ENCODE assay signal across 9 cellular contexts in the genomic region with DNA sequence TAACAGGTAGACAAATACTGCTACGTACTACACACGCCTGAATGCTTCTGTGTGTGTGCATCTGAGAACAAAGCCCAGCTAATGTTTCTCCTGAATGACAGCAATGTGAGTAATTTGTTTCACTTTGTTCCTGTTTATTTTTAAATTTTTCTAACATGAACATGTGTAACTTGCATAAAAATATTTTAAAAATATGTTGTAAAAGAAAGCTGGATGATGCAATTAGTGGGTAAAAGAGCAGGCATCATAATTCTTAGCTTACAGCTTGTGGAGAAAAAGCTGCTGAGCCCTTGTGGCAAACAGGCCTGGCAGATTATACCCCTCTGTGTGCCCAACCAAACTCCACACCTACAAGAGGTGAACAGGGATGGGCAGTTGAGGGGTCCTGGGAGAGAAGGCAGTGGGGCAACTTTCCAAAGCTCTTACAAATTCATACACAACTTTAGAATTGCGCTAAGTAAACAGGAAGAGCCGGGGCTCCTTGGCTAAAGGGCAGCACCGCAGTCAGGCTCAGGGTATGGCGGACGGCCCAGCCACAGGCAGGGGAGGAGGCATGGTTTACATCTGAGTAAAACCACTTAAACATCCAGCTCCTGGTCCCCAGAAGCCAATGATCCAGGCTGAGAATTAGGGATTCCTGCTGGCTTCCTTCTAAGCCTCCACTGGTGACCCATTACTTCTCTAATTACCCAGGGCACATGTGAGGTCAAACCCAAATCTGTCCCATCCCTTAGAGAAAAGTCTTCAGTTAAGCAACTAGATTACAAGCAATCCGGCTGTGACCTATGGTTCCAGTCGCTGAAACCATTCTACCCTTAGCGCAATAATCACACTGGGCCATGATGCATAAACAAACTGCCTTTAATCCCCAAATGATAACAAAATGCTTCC. TPM values are rescaled to one million over a fixed set of nuclear protein-coding genes. Genes with fewer than 3 reads are reported as not detected.
DNase-seq lines count a peak whose midpoint lies in the region; ATAC-seq and TF ChIP-seq lines count a peak whose summit lies in the region.
"Had no signal": no experiment of that assay in that cellular context is flagged by ENCODE, and none has a peak within 500 bp of the region (broad histone marks: within the 10 kb centered on the region; RNA-seq: fewer than 3 reads in every experiment).

No MANE protein-coding gene starts in this region.

- H3K27me3 ChIP-seq in heart left ventricle = no peaks in the 10 kb centered on the region

- peaks cover 0 to 66% (median 45%) of the 10 kb centered on the region in 12 donors for H3K4me1 ChIP-seq in heart left ventricle

- H3K36me3 Mint-ChIP-seq in WTC11 (peaks cover 9% of the 10 kb centered on the region), progenitor cell of endocrine pancreas (ENCODE audit: insufficient read depth) (peaks cover 13% of the 10 kb centered on the region)
- no peaks in the 10 kb centered on the region for H3K36me3 Mint-ChIP-seq in activated T-helper 17 cell treated with anti-CD3 and anti-CD28 coated beads, Interleukin-2, amount 50 U/mL, for 72 hours (ENCODE audit: low read depth)

- TF ChIP-seq POLR2A in heart left ventricle (IDR thresholded peaks at IDR 0.05) = no peak

- peak; percentile 84 for DNase-seq in GM03348 (ENCODE audit: low spot score)
- peak; percentile 38 for DNase-seq in WTC11 (ENCODE audit: low spot score)
- DNase-seq in heart left ventricle = peak in 1 of 5 donors; percentile 13
- no peak for DNase-seq in progenitor cell of endocrine pancreas (ENCODE audit: low spot score, unreplicated experiment)
- no peak for DNase-seq in T-helper 9 cell
- no peak for DNase-seq in amygdala (lab: John Stamatoyannopoulos, UW)

- peak overlapping the region; percentile 48 to 88 (median 72) for H3K27ac ChIP-seq in heart left ventricle
- H3K27ac ChIP-seq: HL-60 had no signal

- peak overlapping the region in 3 of 12 donors; percentile 0 to 10 (median 2) for H3K4me3 ChIP-seq in heart left ventricle

- peaks cover 0 to 6% (median 0%) of the 10 kb centered on the region in 12 donors for H3K9me3 ChIP-seq in heart left ventricle

- H3K9me3 Mint-ChIP-seq in WTC11 = peaks cover 5% of the 10 kb centered on the region
- H3K9me3 Mint-ChIP-seq in progenitor cell of endocrine pancreas (ENCODE audit: low read depth) = peaks cover 5% of the 10 kb centered on the region
- H3K9me3 Mint-ChIP-seq in activated T-helper 17 cell treated with anti-CD3 and anti-CD28 coated beads, Interleukin-2, amount 50 U/mL, for 72 hours = no peaks in the 10 kb centered on the region

- H3K4me3 Mint-ChIP-seq in WTC11 (peak overlapping the region; percentile 18; the same call in 1 of the 2 replicates), progenitor cell of endocrine pancreas (ENCODE audit: low read depth) (no peak overlapping the region)
- H3K4me3 Mint-ChIP-seq in activated T-helper 17 cell treated with anti-CD3 and anti-CD28 coated beads, Interleukin-2, amount 50 U/mL, for 72 hours = no peak overlapping the region

- TF ChIP-seq CTCF in WTC11 (IDR thresholded peaks at IDR 0.05) (no peak), heart left ventricle (IDR thresholded peaks at IDR 0.05) (no peak), progenitor cell of endocrine pancreas (IDR thresholded peaks at IDR 0.05; ENCODE audit: unreplicated experiment) (no peak)

- peak; percentile 86 for ATAC-seq in WTC11
- ATAC-seq in heart left ventricle = peak in 3 of 4 donors; percentile 27 to 41 (median 29)
- ATAC-seq in activated T-helper 17 cell treated with anti-CD3 and anti-CD28 coated beads, Interleukin-2, amount 50 U/mL, for 72 hours (replicated peaks) = no peak
- no peak for ATAC-seq in GM18867 (IDR thresholded peaks at IDR 0.05; ENCODE audit: unreplicated experiment)

- H3K27me3 Mint-ChIP-seq in WTC11 (ENCODE audit: low read depth) (no peaks in the 10 kb centered on the region; the same call in 1 of the 2 replicates), progenitor cell of endocrine pancreas (no peaks in the 10 kb centered on the region)
- H3K27me3 Mint-ChIP-seq in activated T-helper 17 cell treated with anti-CD3 and anti-CD28 coated beads, Interleukin-2, amount 50 U/mL, for 72 hours = peaks cover 7% of the 10 kb centered on the region

- CTCF ChIA-PET in WTC11 (lab: Charles Lee) = interaction anchor here (1.0 to 3.0 kb wide), 7 partner anchors 11 to 137 kb away, joined by 3 to 21 read pairs (median 6); no protein-coding TSS in a partner anchor

- intact Hi-C loops in heart left ventricle (cut with DNase I) = no loop called here

- H3K36me3 ChIP-seq in heart left ventricle = no peaks in the 10 kb centered on the region

- H3K4me1 Mint-ChIP-seq in WTC11 (peaks cover 60% of the 10 kb centered on the region), progenitor cell of endocrine pancreas (ENCODE audit: low read depth) (peaks cover 28% of the 10 kb centered on the region)
- H3K4me1 Mint-ChIP-seq in activated T-helper 17 cell treated with anti-CD3 and anti-CD28 coated beads, Interleukin-2, amount 50 U/mL, for 72 hours = no peaks in the 10 kb centered on the region

- POLR2A ChIA-PET in WTC11 (lab: Charles Lee) = interaction anchor here (1.5 to 1.9 kb wide), 2 partner anchors 12 to 105 kb away, joined by 4 to 6 read pairs; no protein-coding TSS in a partner anchor

- 45 to 55% (median 47%) methylated on average over 10 of the region's 10 CpGs for WGBS in heart left ventricle, 4 donors

- H3K27ac Mint-ChIP-seq in WTC11 (peak overlapping the region; percentile 88), progenitor cell of endocrine pancreas (peak overlapping the region; percentile 83)
- H3K27ac Mint-ChIP-seq in activated T-helper 17 cell treated with anti-CD3 and anti-CD28 coated beads, Interleukin-2, amount 50 U/mL, for 72 hours = no peak overlapping the region

TF ChIP-seq in WTC11, 78 proteins besides CTCF, POLR2A, EP300 and RAD21:
- TF ChIP-seq FOXJ3 (CRISPR knock-in tag; IDR thresholded peaks at IDR 0.05; ENCODE audit: borderline replicate concordance) = no peak
- TF ChIP-seq, protein P1, sequence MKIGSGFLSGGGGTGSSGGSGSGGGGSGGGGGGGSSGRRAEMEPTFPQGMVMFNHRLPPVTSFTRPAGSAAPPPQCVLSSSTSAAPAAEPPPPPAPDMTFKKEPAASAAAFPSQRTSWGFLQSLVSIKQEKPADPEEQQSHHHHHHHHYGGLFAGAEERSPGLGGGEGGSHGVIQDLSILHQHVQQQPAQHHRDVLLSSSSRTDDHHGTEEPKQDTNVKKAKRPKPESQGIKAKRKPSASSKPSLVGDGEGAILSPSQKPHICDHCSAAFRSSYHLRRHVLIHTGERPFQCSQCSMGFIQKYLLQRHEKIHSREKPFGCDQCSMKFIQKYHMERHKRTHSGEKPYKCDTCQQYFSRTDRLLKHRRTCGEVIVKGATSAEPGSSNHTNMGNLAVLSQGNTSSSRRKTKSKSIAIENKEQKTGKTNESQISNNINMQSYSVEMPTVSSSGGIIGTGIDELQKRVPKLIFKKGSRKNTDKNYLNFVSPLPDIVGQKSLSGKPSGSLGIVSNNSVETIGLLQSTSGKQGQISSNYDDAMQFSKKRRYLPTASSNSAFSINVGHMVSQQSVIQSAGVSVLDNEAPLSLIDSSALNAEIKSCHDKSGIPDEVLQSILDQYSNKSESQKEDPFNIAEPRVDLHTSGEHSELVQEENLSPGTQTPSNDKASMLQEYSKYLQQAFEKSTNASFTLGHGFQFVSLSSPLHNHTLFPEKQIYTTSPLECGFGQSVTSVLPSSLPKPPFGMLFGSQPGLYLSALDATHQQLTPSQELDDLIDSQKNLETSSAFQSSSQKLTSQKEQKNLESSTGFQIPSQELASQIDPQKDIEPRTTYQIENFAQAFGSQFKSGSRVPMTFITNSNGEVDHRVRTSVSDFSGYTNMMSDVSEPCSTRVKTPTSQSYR (CRISPR knock-in tag; IDR thresholded peaks at IDR 0.05) = no peak
- no peak for TF ChIP-seq OVOL2 (CRISPR knock-in tag; IDR thresholded peaks at IDR 0.05; ENCODE audit: borderline replicate concordance)
- TF ChIP-seq, protein P2, sequence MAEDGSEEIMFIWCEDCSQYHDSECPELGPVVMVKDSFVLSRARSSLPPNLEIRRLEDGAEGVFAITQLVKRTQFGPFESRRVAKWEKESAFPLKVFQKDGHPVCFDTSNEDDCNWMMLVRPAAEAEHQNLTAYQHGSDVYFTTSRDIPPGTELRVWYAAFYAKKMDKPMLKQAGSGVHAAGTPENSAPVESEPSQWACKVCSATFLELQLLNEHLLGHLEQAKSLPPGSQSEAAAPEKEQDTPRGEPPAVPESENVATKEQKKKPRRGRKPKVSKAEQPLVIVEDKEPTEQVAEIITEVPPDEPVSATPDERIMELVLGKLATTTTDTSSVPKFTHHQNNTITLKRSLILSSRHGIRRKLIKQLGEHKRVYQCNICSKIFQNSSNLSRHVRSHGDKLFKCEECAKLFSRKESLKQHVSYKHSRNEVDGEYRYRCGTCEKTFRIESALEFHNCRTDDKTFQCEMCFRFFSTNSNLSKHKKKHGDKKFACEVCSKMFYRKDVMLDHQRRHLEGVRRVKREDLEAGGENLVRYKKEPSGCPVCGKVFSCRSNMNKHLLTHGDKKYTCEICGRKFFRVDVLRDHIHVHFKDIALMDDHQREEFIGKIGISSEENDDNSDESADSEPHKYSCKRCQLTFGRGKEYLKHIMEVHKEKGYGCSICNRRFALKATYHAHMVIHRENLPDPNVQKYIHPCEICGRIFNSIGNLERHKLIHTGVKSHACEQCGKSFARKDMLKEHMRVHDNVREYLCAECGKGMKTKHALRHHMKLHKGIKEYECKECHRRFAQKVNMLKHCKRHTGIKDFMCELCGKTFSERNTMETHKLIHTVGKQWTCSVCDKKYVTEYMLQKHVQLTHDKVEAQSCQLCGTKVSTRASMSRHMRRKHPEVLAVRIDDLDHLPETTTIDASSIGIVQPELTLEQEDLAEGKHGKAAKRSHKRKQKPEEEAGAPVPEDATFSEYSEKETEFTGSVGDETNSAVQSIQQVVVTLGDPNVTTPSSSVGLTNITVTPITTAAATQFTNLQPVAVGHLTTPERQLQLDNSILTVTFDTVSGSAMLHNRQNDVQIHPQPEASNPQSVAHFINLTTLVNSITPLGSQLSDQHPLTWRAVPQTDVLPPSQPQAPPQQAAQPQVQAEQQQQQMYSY (CRISPR knock-in tag; IDR thresholded peaks at IDR 0.05) = no peak
- no peak for TF ChIP-seq ZNF423 (CRISPR knock-in tag; IDR thresholded peaks at IDR 0.05)
- TF ChIP-seq EMX1 (CRISPR knock-in tag; IDR thresholded peaks at IDR 0.05) = no peak
- no peak for TF ChIP-seq SOX15 (CRISPR knock-in tag; IDR thresholded peaks at IDR 0.05)
- TF ChIP-seq NR2C2 (CRISPR knock-in tag; IDR thresholded peaks at IDR 0.05) = no peak

RNA-seq across cellular contexts. Expression of a gene that starts 14.0 kb away (rescaled TPM):
- 146 to 166 TPM (median 157 TPM) in 3 replicates for total RNA-seq in WTC11 (2021)
- total RNA-seq in heart left ventricle = 10 to 100 TPM; 13.9 to 83.7 (median 28.3) TPM
- polyA plus RNA-seq in heart left ventricle = 10 to 100 TPM in 1 of 2 donors, 1 to 10 TPM in 1; 5.9 to 28.2 TPM
- total RNA-seq in progenitor cell of endocrine pancreas = 242 and 256 TPM in 2 replicates
- total RNA-seq in activated T-helper 17 cell treated with anti-CD3 and anti-CD28 coated beads, Interleukin-2, amount 50 U/mL, for 72 hours = not detected

Comparison
In these comparisons a context has a peak if more than half of its experiments do, and no peak if none do; other contexts are left out.
1. DNase-seq: peak in GM03348 (single experiment) and WTC11 (single experiment); none in progenitor cell of endocrine pancreas (single experiment), T-helper 9 cell (single experiment) and amygdala (0 of 56).
2. ATAC-seq: peak in WTC11 (single experiment) and heart left ventricle (3 of 4); none in activated T-helper 17 cell treated with anti-CD3 and anti-CD28 coated beads, Interleukin-2, amount 50 U/mL, for 72 hours (single experiment) and GM18867 (single experiment).
3. RNA of a gene that starts 14.0 kb away (total RNA-seq): 242 to 256 TPM in progenitor cell of endocrine pancreas, 146 to 166 TPM in WTC11 and 13.9 to 83.7 TPM in heart left ventricle; not detected in activated T-helper 17 cell treated with anti-CD3 and anti-CD28 coated beads, Interleukin-2, amount 50 U/mL, for 72 hours; every median in the first group is over 10 times any median in the second.